8 cellular contexts compared by ENCODE assay signal in genomic region chr16:21953541-21953902, GRCh38. TPM values are rescaled to one million over a fixed set of nuclear protein-coding genes. Genes with fewer than 3 reads are reported as not detected.
DNase-seq lines count a peak whose midpoint lies in the region; ATAC-seq, FAIRE-seq and TF ChIP-seq lines count a peak whose summit lies in the region.

No MANE protein-coding gene starts in this region.

- intact Hi-C loops in vagina (cut with DNase I) = no loop called here

- WGBS in lung, 2 donors = 0% methylated on average over 15 of the region's 15 CpGs

- H3K4me1 ChIP-seq in lung (ENCODE audit: control insufficient read depth in 2 of 2, insufficient read depth in 2 of 2, low read length in 2 of 2) = peaks cover 3 to 16% of the 10 kb centered on the region in 2 donors
- H3K4me1 ChIP-seq in vagina = peaks cover 48% of the 10 kb centered on the region

- no peaks in the 10 kb centered on the region for H3K9me3 ChIP-seq in lung (ENCODE audit: control insufficient read depth in 2 of 2, insufficient read depth in 1 of 2, low read length in 1 of 2)
- H3K9me3 ChIP-seq in vagina = no peaks in the 10 kb centered on the region

- in situ Hi-C loops in brain microvascular endothelial cell (cut with HindIII; ENCODE audit: low pct_ligation_motif_present, low sequenced_read_pairs) = no loop called here

- H3K27me3 ChIP-seq in brain microvascular endothelial cell (replicated peaks) (no peaks in the 10 kb centered on the region), lung (ENCODE audit: control insufficient read depth, insufficient read depth) (no peaks in the 10 kb centered on the region), vagina (no peaks in the 10 kb centered on the region)

- ATAC-seq in HG03521 (IDR thresholded peaks at IDR 0.05; ENCODE audit: unreplicated experiment) (peak; percentile 21), lung (ENCODE audit: insufficient read depth, low FRiP score) (peak; percentile 13), HG03159 (IDR thresholded peaks at IDR 0.05; ENCODE audit: unreplicated experiment) (no peak)

- H3K36me3 ChIP-seq in brain microvascular endothelial cell (replicated peaks) (peaks cover 14% of the 10 kb centered on the region), lung (ENCODE audit: control insufficient read depth in 2 of 2, insufficient read depth in 2 of 2, low read length in 2 of 2) (peaks cover 2 to 4% of the 10 kb centered on the region in 2 donors), vagina (peaks cover 0 to 17% of the 10 kb centered on the region in 2 donors)

- no peak for TF ChIP-seq POLR2A in vagina (IDR thresholded peaks at IDR 0.05)

- no peak for FAIRE-seq in GM19239 (lab: Jason Lieb, UNC)

- peak; percentile 9 for DNase-seq in GM19239 (ENCODE audit: insufficient read length, low spot score)
- DNase-seq in brain microvascular endothelial cell = no peak
- no peak for DNase-seq in lung (ENCODE audit: low spot score)
- DNase-seq in vagina (ENCODE audit: extremely low spot score in 2 of 2) = no peak
- DNase-seq in amygdala (lab: John Stamatoyannopoulos, UW) = no peak
- DNase-seq in UCSD-AML1 (lab: John Stamatoyannopoulos, UW; ENCODE audit: unreplicated experiment) = no peak

- peak overlapping the region; percentile 99 for H3K4me3 ChIP-seq in brain microvascular endothelial cell (ENCODE audit: low read depth, low read length)
- peak overlapping the region; percentile 93 for H3K4me3 ChIP-seq in lung
- H3K4me3 ChIP-seq in vagina = peak overlapping the region; percentile 86 to 87

- TF ChIP-seq CTCF in brain microvascular endothelial cell (IDR thresholded peaks at IDR 0.05; ENCODE audit: low read depth, low read length, missing control alignments) (no peak), lung (IDR thresholded peaks at IDR 0.05; ENCODE audit: control extremely low read depth, extremely low read depth) (no peak), vagina (IDR thresholded peaks at IDR 0.05) (no peak)

- H3K27ac ChIP-seq in brain microvascular endothelial cell = peak overlapping the region; percentile 98
- peak overlapping the region; percentile 93 to 94 for H3K27ac ChIP-seq in lung (ENCODE audit: low read depth in 1 of 2, low read length in 1 of 2)
- H3K27ac ChIP-seq in vagina = peak overlapping the region; percentile 80

RNA-seq across cellular contexts. Expression of gene UQCRC2, which starts 0.4 kb away (rescaled TPM):
- total RNA-seq in lung = 100 to 1,000 TPM; 166 to 196 TPM
- polyA plus RNA-seq in lung = 100 to 1,000 TPM in 1 of 2 donors, 10 to 100 TPM in 1; 69.3 to 127 TPM
- 155 TPM for total RNA-seq in vagina

RNA-seq across cellular contexts. Expression of gene PDZD9, which starts 47.4 kb away (rescaled TPM):
- not detected for total RNA-seq in lung
- not detected for polyA plus RNA-seq in lung
- total RNA-seq in vagina = not detected

RNA-seq across cellular contexts. Expression of gene MOSMO, which starts 54.4 kb away (rescaled TPM):
- total RNA-seq in lung (10 to 100 TPM; 11.7 to 30.6 TPM), vagina (33.9 TPM)
- 10 to 100 TPM; 10.3 to 10.9 TPM for polyA plus RNA-seq in lung
